ENCODE assay signal across 1 cellular context in genomic region chr5:17223375-17224185, GRCh38.
TF ChIP-seq lines count a peak whose summit lies in the region.

No MANE protein-coding gene starts in this region.

TF ChIP-seq in GM12878, 131 proteins besides CTCF, POLR2A, EP300 and RAD21 (continued from another document):
- TF ChIP-seq, protein P1, sequence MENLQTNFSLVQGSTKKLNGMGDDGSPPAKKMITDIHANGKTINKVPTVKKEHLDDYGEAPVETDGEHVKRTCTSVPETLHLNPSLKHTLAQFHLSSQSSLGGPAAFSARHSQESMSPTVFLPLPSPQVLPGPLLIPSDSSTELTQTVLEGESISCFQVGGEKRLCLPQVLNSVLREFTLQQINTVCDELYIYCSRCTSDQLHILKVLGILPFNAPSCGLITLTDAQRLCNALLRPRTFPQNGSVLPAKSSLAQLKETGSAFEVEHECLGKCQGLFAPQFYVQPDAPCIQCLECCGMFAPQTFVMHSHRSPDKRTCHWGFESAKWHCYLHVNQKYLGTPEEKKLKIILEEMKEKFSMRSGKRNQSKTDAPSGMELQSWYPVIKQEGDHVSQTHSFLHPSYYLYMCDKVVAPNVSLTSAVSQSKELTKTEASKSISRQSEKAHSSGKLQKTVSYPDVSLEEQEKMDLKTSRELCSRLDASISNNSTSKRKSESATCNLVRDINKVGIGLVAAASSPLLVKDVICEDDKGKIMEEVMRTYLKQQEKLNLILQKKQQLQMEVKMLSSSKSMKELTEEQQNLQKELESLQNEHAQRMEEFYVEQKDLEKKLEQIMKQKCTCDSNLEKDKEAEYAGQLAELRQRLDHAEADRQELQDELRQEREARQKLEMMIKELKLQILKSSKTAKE (IDR thresholded peaks at IDR 0.05; ENCODE audit: low read depth, poor library complexity, severe bottlenecking): peak; percentile 92
- TF ChIP-seq, protein P2, sequence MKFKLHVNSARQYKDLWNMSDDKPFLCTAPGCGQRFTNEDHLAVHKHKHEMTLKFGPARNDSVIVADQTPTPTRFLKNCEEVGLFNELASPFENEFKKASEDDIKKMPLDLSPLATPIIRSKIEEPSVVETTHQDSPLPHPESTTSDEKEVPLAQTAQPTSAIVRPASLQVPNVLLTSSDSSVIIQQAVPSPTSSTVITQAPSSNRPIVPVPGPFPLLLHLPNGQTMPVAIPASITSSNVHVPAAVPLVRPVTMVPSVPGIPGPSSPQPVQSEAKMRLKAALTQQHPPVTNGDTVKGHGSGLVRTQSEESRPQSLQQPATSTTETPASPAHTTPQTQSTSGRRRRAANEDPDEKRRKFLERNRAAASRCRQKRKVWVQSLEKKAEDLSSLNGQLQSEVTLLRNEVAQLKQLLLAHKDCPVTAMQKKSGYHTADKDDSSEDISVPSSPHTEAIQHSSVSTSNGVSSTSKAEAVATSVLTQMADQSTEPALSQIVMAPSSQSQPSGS (IDR thresholded peaks at IDR 0.05; ENCODE audit: low read length): peak; percentile 56; the same call in 1 of the 2 replicates
- TF ChIP-seq IKZF2 (IDR thresholded peaks at IDR 0.05) (peak; percentile 56; a peak in 3 of 4 replicates), ETV6 (conservative IDR thresholded peaks at IDR 0.05 in 1 of 2, IDR thresholded peaks at IDR 0.05 in 1 of 2; ENCODE audit: borderline replicate concordance in 1 of 2, low read depth in 1 of 2) (peak in 1 of 2 experiments; percentile 28; a peak in 1 of 4 replicates), SP1 (IDR thresholded peaks at IDR 0.05; ENCODE audit: low read depth, low read length) (no peak), SIN3A (IDR thresholded peaks at IDR 0.05; ENCODE audit: low read depth, low read length) (no peak), TBL1XR1 (IDR thresholded peaks at IDR 0.05; ENCODE audit: low read depth, low read length) (peak; percentile 79), MLLT1 (IDR thresholded peaks at IDR 0.05) (peak; percentile 56; the same call in 1 of the 2 replicates), NBN (IDR thresholded peaks at IDR 0.05) (0 out of 2 replicates have a peak, but pooled peaks have one; percentile 25), MEF2A (IDR thresholded peaks at IDR 0.05; ENCODE audit: insufficient read depth, low read depth, low read length) (peak; percentile 73; the same call in 1 of the 2 replicates), NFIC (IDR thresholded peaks at IDR 0.05; ENCODE audit: low read depth, low read length) (peak; percentile 78), BHLHE40 (IDR thresholded peaks at IDR 0.05; ENCODE audit: borderline replicate concordance in 1 of 2, low read depth in 2 of 2, low read length in 1 of 2) (peak; percentile 25 to 37; a peak in 2 of 4 replicates), MTA2 (IDR thresholded peaks at IDR 0.05; ENCODE audit: low read depth) (peak; percentile 80; the same call in 1 of the 2 replicates), CBFB (IDR thresholded peaks at IDR 0.05; ENCODE audit: low read depth) (peak; percentile 92), LARP7 (IDR thresholded peaks at IDR 0.05) (no peak), ATF7 (IDR thresholded peaks at IDR 0.05; ENCODE audit: low read depth) (peak; percentile 59; the same call in 1 of the 2 replicates), JUNB (IDR thresholded peaks at IDR 0.05) (0 out of 2 replicates have a peak, but pooled peaks have one; percentile 26), ZBTB11 (CRISPR knock-in tag; IDR thresholded peaks at IDR 0.05) (no peak), IKZF1 (conservative IDR thresholded peaks at IDR 0.05) (peak; percentile 66), RUNX3 (IDR thresholded peaks at IDR 0.05; ENCODE audit: low read length) (peak; percentile 98), ZSCAN29 (IDR thresholded peaks at IDR 0.05) (peak; percentile 97), PAX8 (IDR thresholded peaks at IDR 0.05) (no peak)
- TF ChIP-seq, protein P3, sequence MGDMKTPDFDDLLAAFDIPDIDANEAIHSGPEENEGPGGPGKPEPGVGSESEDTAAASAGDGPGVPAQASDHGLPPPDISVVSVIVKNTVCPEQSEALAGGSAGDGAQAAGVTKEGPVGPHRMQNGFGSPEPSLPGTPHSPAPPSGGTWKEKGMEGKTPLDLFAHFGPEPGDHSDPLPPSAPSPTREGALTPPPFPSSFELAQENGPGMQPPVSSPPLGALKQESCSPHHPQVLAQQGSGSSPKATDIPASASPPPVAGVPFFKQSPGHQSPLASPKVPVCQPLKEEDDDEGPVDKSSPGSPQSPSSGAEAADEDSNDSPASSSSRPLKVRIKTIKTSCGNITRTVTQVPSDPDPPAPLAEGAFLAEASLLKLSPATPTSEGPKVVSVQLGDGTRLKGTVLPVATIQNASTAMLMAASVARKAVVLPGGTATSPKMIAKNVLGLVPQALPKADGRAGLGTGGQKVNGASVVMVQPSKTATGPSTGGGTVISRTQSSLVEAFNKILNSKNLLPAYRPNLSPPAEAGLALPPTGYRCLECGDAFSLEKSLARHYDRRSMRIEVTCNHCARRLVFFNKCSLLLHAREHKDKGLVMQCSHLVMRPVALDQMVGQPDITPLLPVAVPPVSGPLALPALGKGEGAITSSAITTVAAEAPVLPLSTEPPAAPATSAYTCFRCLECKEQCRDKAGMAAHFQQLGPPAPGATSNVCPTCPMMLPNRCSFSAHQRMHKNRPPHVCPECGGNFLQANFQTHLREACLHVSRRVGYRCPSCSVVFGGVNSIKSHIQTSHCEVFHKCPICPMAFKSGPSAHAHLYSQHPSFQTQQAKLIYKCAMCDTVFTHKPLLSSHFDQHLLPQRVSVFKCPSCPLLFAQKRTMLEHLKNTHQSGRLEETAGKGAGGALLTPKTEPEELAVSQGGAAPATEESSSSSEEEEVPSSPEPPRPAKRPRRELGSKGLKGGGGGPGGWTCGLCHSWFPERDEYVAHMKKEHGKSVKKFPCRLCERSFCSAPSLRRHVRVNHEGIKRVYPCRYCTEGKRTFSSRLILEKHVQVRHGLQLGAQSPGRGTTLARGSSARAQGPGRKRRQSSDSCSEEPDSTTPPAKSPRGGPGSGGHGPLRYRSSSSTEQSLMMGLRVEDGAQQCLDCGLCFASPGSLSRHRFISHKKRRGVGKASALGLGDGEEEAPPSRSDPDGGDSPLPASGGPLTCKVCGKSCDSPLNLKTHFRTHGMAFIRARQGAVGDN (IDR thresholded peaks at IDR 0.05): peak; percentile 46; the same call in 1 of the 2 replicates
- TF ChIP-seq, protein P4, sequence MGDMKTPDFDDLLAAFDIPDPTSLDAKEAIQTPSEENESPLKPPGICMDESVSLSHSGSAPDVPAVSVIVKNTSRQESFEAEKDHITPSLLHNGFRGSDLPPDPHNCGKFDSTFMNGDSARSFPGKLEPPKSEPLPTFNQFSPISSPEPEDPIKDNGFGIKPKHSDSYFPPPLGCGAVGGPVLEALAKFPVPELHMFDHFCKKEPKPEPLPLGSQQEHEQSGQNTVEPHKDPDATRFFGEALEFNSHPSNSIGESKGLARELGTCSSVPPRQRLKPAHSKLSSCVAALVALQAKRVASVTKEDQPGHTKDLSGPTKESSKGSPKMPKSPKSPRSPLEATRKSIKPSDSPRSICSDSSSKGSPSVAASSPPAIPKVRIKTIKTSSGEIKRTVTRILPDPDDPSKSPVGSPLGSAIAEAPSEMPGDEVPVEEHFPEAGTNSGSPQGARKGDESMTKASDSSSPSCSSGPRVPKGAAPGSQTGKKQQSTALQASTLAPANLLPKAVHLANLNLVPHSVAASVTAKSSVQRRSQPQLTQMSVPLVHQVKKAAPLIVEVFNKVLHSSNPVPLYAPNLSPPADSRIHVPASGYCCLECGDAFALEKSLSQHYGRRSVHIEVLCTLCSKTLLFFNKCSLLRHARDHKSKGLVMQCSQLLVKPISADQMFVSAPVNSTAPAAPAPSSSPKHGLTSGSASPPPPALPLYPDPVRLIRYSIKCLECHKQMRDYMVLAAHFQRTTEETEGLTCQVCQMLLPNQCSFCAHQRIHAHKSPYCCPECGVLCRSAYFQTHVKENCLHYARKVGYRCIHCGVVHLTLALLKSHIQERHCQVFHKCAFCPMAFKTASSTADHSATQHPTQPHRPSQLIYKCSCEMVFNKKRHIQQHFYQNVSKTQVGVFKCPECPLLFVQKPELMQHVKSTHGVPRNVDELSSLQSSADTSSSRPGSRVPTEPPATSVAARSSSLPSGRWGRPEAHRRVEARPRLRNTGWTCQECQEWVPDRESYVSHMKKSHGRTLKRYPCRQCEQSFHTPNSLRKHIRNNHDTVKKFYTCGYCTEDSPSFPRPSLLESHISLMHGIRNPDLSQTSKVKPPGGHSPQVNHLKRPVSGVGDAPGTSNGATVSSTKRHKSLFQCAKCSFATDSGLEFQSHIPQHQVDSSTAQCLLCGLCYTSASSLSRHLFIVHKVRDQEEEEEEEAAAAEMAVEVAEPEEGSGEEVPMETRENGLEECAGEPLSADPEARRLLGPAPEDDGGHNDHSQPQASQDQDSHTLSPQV (IDR thresholded peaks at IDR 0.05): 0 out of 2 replicates have a peak, but pooled peaks have one; percentile 5
- TF ChIP-seq, protein P5, sequence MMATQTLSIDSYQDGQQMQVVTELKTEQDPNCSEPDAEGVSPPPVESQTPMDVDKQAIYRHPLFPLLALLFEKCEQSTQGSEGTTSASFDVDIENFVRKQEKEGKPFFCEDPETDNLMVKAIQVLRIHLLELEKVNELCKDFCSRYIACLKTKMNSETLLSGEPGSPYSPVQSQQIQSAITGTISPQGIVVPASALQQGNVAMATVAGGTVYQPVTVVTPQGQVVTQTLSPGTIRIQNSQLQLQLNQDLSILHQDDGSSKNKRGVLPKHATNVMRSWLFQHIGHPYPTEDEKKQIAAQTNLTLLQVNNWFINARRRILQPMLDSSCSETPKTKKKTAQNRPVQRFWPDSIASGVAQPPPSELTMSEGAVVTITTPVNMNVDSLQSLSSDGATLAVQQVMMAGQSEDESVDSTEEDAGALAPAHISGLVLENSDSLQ (IDR thresholded peaks at IDR 0.05): no peak
